In genomic region chr4:14917305-14917647, GRCh38 we compare ENCODE assay signal across 1 cellular context.
TF ChIP-seq lines count a peak whose summit lies in the region.

No MANE protein-coding gene starts in this region.

TF ChIP-seq in HCT116, 20 proteins besides CTCF, POLR2A, EP300 and RAD21 (continued from another document):
- TF ChIP-seq REST (IDR thresholded peaks at IDR 0.05; ENCODE audit: low read depth) = no peak
- TF ChIP-seq ELF1 (IDR thresholded peaks at IDR 0.05; ENCODE audit: borderline replicate concordance, low read depth) = no peak
- no peak for TF ChIP-seq ATF3 (IDR thresholded peaks at IDR 0.05)
- no peak for TF ChIP-seq ZFX (IDR thresholded peaks at IDR 0.05)
- TF ChIP-seq ZBTB33 (IDR thresholded peaks at IDR 0.05; ENCODE audit: extremely low read depth, insufficient replicate concordance, low read length) = no peak
- no peak for TF ChIP-seq SIN3A (IDR thresholded peaks at IDR 0.05; ENCODE audit: low read depth)
